Comparison of ENCODE assay signal across 21 cellular contexts in genomic region chr16:19864566-19864965, GRCh38. TPM values are rescaled to one million over a fixed set of nuclear protein-coding genes. Genes with fewer than 3 reads are reported as not detected.
"Had no signal": no experiment of that assay in that cellular context is flagged by ENCODE, and none has a peak within 500 bp of the region (broad histone marks: within the 10 kb centered on the region; RNA-seq: fewer than 3 reads in every experiment).

No MANE protein-coding gene starts in this region.

- H3K4me1 ChIP-seq: right lobe of liver, uterus had no signal

- H3K27me3 Mint-ChIP-seq: activated naive CD8-positive, alpha-beta T cell; progenitor cell of endocrine pancreas had no signal

- H3K27ac Mint-ChIP-seq: activated naive CD8-positive, alpha-beta T cell; natural killer cell; progenitor cell of endocrine pancreas; stimulated activated memory B cell treated with anti-CD40 and anti-IgM and Interleukin-4, amounts not matched to agents 10 μg/mL and 1 μg/mL and 100 μg/mL, for 72 hours had no signal

- H3K4me3 Mint-ChIP-seq: activated naive CD8-positive, alpha-beta T cell; natural killer cell; stimulated activated memory B cell treated with anti-CD40 and anti-IgM and Interleukin-4, amounts not matched to agents 10 μg/mL and 1 μg/mL and 100 μg/mL, for 72 hours had no signal

- H3K79me2 ChIP-seq: hepatocyte had no signal

- H3K4me1 Mint-ChIP-seq: natural killer cell; stimulated activated memory B cell treated with anti-CD40 and anti-IgM and Interleukin-4, amounts not matched to agents 10 μg/mL and 1 μg/mL and 100 μg/mL, for 72 hours had no signal

- DNase-seq: activated CD4-positive, alpha-beta T cell treated with anti-CD3 and anti-CD28 coated beads, Interleukin-2, amount 50 U/mL, for 1 hour; activated CD4-positive, CD25-positive, alpha-beta regulatory T cell; activated CD8-positive, alpha-beta memory T cell treated with anti-CD3 and anti-CD28 coated beads for 24 hours; activated gamma-delta T cell treated with Interleukin-2 at 50 U/mL for 16 hours; amniotic stem cell; brain microvascular endothelial cell; islet precursor cell; mesendoderm; natural killer cell; right lobe of liver; stimulated activated CD4-positive, alpha-beta T cell treated with anti-CD3 and anti-CD28 coated beads, Interleukin-12 subunit alpha, Interleukin-12 subunit beta, amount 100 ng/mL, for 4 hours; stimulated activated CD4-positive, alpha-beta T cell treated with anti-CD3 and anti-CD28 coated beads, Interleukin-2, amount 100 ng/mL, for 24 hours; uterus had no signal

- H2AFZ ChIP-seq: hepatocyte had no signal

- H3K36me3 ChIP-seq: brain microvascular endothelial cell, right lobe of liver, uterus had no signal

- H3K4me2 ChIP-seq: hepatocyte had no signal

- FAIRE-seq: endometrium, TTC549 had no signal

- ATAC-seq: natural killer cell; right lobe of liver; stimulated activated memory B cell treated with anti-CD40 and anti-IgM and Interleukin-4, amounts not matched to agents 10 μg/mL and 1 μg/mL and 100 μg/mL, for 72 hours had no signal

- H3K4me3 ChIP-seq: hepatocyte, right lobe of liver, tibial nerve, uterus had no signal

- H3K36me3 Mint-ChIP-seq: natural killer cell; stimulated activated memory B cell treated with anti-CD40 and anti-IgM and Interleukin-4, amounts not matched to agents 10 μg/mL and 1 μg/mL and 100 μg/mL, for 72 hours had no signal

- H3K27me3 ChIP-seq: brain microvascular endothelial cell, hepatocyte, right lobe of liver, tibial nerve, uterus had no signal

- H3K27ac ChIP-seq: brain microvascular endothelial cell, hepatocyte, right lobe of liver, uterus had no signal

- H3K9me3 ChIP-seq: right lobe of liver, tibial nerve, uterus had no signal

- H3K9me3 Mint-ChIP-seq: natural killer cell; stimulated activated memory B cell treated with anti-CD40 and anti-IgM and Interleukin-4, amounts not matched to agents 10 μg/mL and 1 μg/mL and 100 μg/mL, for 72 hours had no signal

RNA-seq across cellular contexts. Expression of gene GPRC5B, which starts 20.1 kb away (rescaled TPM):
- total RNA-seq: natural killer cell; T-helper 2 cell treated with Interferon-gamma antibody and Interleukin-4, amounts not matched to agents 100 ng/mL and 5 ng/mL, for 36 hours had no signal
